8 cellular contexts compared by ENCODE assay signal in genomic region chr4:145679520-145679919, GRCh38. TPM values are rescaled to one million over a fixed set of nuclear protein-coding genes. Genes with fewer than 3 reads are reported as not detected.
DNase-seq lines count a peak whose midpoint lies in the region; FAIRE-seq and TF ChIP-seq lines count a peak whose summit lies in the region.

No MANE protein-coding gene starts in this region.

- no peaks in the 10 kb centered on the region for H3K27me3 ChIP-seq in stomach

- WGBS in stomach, 5 donors = 4 to 36% (median 24%) methylated on average over 1 of the region's 1 CpG

- intact Hi-C loops in stomach (cut with DNase I; ENCODE audit: low total_unique reads) = no loop called here

- no peak for TF ChIP-seq CTCF in stomach (IDR thresholded peaks at IDR 0.05)

- DNase-seq in HPDE6-E6E7 (ENCODE audit: extremely low spot score) (peak; percentile 31), RCC 7860 (ENCODE audit: low spot score) (peak; percentile 84), glomerular visceral epithelial cell (ENCODE audit: extremely low spot score) (peak; percentile 82), stomach (peak; percentile 32), amygdala (lab: John Stamatoyannopoulos, UW) (no peak)
- DNase-seq in activated naive CD4-positive, alpha-beta T cell (lab: John Stamatoyannopoulos, UW) = no peak
- no peak for DNase-seq in activated CD4-positive, alpha-beta T cell treated with anti-CD3 and anti-CD28 coated beads for 48 hours
- DNase-seq in central memory CD4-positive, alpha-beta T cell = no peak

- no peak overlapping the region for H3K4me3 ChIP-seq in stomach

- no peak for TF ChIP-seq EP300 in stomach (IDR thresholded peaks at IDR 0.05)

- H3K9me3 ChIP-seq in stomach = no peaks in the 10 kb centered on the region

- H3K27ac ChIP-seq in stomach = peak overlapping the region in 4 of 5 donors; percentile 38 to 76 (median 69)

- H3K36me3 ChIP-seq in stomach = no peaks in the 10 kb centered on the region

- H3K4me1 ChIP-seq in stomach = peaks cover 9 to 26% (median 21%) of the 10 kb centered on the region in 4 donors

- TF ChIP-seq POLR2A in stomach (IDR thresholded peaks at IDR 0.05) = no peak

- peak; percentile 89 for FAIRE-seq in RCC 7860 (lab: Jason Lieb, UNC)

RNA-seq across cellular contexts. Expression of gene C4orf51, which starts 0.4 kb away (rescaled TPM):
- total RNA-seq in stomach = not detected
- not detected for polyA plus RNA-seq in stomach

Comparison
In these comparisons a context has a peak if more than half of its experiments do, and no peak if none do; other contexts are left out.
1. DNase-seq: peak in HPDE6-E6E7 (single experiment), RCC 7860 (single experiment), glomerular visceral epithelial cell (single experiment) and stomach (single experiment); none in amygdala (0 of 56), activated naive CD4-positive, alpha-beta T cell (0 of 4), activated CD4-positive, alpha-beta T cell treated with anti-CD3 and anti-CD28 coated beads for 48 hours (single experiment) and central memory CD4-positive, alpha-beta T cell (single experiment).